1 cellular context compared by ENCODE assay signal in the genomic region with DNA sequence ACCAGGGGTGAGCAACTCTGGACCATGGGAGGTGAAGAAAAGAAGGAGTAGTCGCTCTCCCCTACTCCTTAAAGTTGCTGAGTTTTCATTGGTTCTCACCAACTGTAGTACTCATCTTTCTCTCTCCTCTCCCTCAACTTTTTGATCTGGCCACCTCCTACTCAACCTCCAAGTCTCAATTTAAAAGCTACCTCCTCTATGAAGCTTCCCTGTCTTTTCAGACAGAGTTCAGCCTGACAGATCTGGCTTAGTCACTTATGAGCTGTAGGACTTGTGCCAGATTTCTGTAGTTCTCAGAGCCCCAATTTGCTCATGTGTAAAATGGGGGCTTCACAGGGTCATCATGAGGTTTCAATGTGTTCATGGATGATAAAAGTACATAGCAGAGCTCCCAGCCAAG.
TF ChIP-seq lines count a peak whose summit lies in the region.

No MANE protein-coding gene starts in this region.

TF ChIP-seq in GM23338, 12 proteins besides CTCF, POLR2A, EP300 and RAD21:
- TF ChIP-seq, protein P1, sequence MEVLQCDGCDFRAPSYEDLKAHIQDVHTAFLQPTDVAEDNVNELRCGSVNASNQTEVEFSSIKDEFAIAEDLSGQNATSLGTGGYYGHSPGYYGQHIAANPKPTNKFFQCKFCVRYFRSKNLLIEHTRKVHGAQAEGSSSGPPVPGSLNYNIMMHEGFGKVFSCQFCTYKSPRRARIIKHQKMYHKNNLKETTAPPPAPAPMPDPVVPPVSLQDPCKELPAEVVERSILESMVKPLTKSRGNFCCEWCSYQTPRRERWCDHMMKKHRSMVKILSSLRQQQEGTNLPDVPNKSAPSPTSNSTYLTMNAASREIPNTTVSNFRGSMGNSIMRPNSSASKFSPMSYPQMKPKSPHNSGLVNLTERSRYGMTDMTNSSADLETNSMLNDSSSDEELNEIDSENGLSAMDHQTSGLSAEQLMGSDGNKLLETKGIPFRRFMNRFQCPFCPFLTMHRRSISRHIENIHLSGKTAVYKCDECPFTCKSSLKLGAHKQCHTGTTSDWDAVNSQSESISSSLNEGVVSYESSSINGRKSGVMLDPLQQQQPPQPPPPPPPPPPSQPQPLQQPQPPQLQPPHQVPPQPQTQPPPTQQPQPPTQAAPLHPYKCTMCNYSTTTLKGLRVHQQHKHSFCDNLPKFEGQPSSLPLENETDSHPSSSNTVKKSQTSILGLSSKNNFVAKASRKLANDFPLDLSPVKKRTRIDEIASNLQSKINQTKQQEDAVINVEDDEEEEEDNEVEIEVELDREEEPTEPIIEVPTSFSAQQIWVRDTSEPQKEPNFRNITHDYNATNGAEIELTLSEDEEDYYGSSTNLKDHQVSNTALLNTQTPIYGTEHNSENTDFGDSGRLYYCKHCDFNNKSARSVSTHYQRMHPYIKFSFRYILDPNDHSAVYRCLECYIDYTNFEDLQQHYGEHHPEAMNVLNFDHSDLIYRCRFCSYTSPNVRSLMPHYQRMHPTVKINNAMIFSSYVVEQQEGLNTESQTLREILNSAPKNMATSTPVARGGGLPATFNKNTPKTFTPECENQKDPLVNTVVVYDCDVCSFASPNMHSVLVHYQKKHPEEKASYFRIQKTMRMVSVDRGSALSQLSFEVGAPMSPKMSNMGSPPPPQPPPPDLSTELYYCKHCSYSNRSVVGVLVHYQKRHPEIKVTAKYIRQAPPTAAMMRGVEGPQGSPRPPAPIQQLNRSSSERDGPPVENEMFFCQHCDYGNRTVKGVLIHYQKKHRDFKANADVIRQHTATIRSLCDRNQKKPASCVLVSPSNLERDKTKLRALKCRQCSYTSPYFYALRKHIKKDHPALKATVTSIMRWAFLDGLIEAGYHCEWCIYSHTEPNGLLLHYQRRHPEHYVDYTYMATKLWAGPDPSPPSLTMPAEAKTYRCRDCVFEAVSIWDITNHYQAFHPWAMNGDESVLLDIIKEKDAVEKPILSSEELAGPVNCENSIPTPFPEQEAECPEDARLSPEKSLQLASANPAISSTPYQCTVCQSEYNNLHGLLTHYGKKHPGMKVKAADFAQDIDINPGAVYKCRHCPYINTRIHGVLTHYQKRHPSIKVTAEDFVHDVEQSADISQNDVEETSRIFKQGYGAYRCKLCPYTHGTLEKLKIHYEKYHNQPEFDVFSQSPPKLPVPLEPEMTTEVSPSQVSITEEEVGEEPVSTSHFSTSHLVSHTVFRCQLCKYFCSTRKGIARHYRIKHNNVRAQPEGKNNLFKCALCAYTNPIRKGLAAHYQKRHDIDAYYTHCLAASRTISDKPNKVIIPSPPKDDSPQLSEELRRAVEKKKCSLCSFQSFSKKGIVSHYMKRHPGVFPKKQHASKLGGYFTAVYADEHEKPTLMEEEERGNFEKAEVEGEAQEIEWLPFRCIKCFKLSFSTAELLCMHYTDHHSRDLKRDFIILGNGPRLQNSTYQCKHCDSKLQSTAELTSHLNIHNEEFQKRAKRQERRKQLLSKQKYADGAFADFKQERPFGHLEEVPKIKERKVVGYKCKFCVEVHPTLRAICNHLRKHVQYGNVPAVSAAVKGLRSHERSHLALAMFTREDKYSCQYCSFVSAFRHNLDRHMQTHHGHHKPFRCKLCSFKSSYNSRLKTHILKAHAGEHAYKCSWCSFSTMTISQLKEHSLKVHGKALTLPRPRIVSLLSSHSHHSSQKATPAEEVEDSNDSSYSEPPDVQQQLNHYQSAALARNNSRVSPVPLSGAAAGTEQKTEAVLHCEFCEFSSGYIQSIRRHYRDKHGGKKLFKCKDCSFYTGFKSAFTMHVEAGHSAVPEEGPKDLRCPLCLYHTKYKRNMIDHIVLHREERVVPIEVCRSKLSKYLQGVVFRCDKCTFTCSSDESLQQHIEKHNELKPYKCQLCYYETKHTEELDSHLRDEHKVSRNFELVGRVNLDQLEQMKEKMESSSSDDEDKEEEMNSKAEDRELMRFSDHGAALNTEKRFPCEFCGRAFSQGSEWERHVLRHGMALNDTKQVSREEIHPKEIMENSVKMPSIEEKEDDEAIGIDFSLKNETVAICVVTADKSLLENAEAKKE (CRISPR knock-in tag; IDR thresholded peaks at IDR 0.05), result no peak
- TF ChIP-seq, protein P2, sequence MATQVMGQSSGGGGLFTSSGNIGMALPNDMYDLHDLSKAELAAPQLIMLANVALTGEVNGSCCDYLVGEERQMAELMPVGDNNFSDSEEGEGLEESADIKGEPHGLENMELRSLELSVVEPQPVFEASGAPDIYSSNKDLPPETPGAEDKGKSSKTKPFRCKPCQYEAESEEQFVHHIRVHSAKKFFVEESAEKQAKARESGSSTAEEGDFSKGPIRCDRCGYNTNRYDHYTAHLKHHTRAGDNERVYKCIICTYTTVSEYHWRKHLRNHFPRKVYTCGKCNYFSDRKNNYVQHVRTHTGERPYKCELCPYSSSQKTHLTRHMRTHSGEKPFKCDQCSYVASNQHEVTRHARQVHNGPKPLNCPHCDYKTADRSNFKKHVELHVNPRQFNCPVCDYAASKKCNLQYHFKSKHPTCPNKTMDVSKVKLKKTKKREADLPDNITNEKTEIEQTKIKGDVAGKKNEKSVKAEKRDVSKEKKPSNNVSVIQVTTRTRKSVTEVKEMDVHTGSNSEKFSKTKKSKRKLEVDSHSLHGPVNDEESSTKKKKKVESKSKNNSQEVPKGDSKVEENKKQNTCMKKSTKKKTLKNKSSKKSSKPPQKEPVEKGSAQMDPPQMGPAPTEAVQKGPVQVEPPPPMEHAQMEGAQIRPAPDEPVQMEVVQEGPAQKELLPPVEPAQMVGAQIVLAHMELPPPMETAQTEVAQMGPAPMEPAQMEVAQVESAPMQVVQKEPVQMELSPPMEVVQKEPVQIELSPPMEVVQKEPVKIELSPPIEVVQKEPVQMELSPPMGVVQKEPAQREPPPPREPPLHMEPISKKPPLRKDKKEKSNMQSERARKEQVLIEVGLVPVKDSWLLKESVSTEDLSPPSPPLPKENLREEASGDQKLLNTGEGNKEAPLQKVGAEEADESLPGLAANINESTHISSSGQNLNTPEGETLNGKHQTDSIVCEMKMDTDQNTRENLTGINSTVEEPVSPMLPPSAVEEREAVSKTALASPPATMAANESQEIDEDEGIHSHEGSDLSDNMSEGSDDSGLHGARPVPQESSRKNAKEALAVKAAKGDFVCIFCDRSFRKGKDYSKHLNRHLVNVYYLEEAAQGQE (IDR thresholded peaks at IDR 0.05; ENCODE audit: unreplicated experiment), result no peak
- no peak for TF ChIP-seq CREB1 (CRISPR knock-in tag; IDR thresholded peaks at IDR 0.05; ENCODE audit: low read depth)
- no peak for TF ChIP-seq ZNF331 (CRISPR knock-in tag; IDR thresholded peaks at IDR 0.05; ENCODE audit: low read depth)
- TF ChIP-seq ZNF114 (CRISPR knock-in tag; IDR thresholded peaks at IDR 0.05), result no peak
- TF ChIP-seq, protein P3, sequence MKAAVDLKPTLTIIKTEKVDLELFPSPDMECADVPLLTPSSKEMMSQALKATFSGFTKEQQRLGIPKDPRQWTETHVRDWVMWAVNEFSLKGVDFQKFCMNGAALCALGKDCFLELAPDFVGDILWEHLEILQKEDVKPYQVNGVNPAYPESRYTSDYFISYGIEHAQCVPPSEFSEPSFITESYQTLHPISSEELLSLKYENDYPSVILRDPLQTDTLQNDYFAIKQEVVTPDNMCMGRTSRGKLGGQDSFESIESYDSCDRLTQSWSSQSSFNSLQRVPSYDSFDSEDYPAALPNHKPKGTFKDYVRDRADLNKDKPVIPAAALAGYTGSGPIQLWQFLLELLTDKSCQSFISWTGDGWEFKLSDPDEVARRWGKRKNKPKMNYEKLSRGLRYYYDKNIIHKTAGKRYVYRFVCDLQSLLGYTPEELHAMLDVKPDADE (IDR thresholded peaks at IDR 0.05), result no peak
- no peak for TF ChIP-seq STAT1 (IDR thresholded peaks at IDR 0.05; ENCODE audit: unreplicated experiment)
- no peak for TF ChIP-seq JUNB (IDR thresholded peaks at IDR 0.05; ENCODE audit: unreplicated experiment)
- no peak for TF ChIP-seq POLR2AphosphoS5 (IDR thresholded peaks at IDR 0.05; ENCODE audit: low read depth)
- no peak for TF ChIP-seq EZH2phosphoT487 (IDR thresholded peaks at IDR 0.05; ENCODE audit: unreplicated experiment)
- TF ChIP-seq NANOG (IDR thresholded peaks at IDR 0.05; ENCODE audit: borderline replicate concordance), result no peak
- no peak for TF ChIP-seq EZH2 (IDR thresholded peaks at IDR 0.05; ENCODE audit: low read depth, unreplicated experiment)
TF ChIP-seq in GM23338: peak in this region for 0.
